19 cellular contexts compared by ENCODE assay signal in the genomic region with DNA sequence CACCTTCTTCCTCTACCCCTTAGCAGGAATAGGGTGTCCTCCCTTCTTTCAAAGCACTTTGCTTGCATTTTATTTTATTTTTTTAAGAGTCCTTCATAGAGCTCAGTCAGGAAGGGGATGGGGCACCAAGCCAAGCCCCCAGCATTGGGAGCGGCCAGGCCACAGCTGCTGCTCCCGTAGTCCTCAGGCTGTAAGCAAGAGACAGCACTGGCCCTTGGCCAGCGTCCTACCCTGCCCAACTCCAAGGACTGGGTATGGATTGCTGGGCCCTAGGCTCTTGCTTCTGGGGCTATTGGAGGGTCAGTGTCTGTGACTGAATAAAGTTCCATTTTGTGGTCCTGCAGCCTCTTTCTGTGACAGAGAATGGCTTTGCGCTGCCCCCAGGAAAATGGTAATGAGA. TPM values are rescaled to one million over a fixed set of nuclear protein-coding genes. Genes with fewer than 3 reads are reported as not detected.
DNase-seq lines count a peak whose midpoint lies in the region; ATAC-seq and TF ChIP-seq lines count a peak whose summit lies in the region.
"Had no signal": no experiment of that assay in that cellular context is flagged by ENCODE, and none has a peak within 500 bp of the region (broad histone marks: within the 10 kb centered on the region; RNA-seq: fewer than 3 reads in every experiment).

No MANE protein-coding gene starts in this region.

- H3K9me3 Mint-ChIP-seq in MCF 10A (ENCODE audit: unreplicated experiment) (no peaks in the 10 kb centered on the region), WTC11 (no peaks in the 10 kb centered on the region), mesothelial cell of epicardium (no peaks in the 10 kb centered on the region)

- H3K4me3 ChIP-seq in breast epithelium: no peak overlapping the region
- no peak overlapping the region for H3K4me3 ChIP-seq in thyroid gland (replicated peaks in 1 of 3)
- H3K4me3 ChIP-seq: dorsolateral prefrontal cortex, Peyer's patch, tibial nerve had no signal

- TF ChIP-seq CTCF in breast epithelium (IDR thresholded peaks at IDR 0.05) (no peak), MCF 10A (IDR thresholded peaks at IDR 0.05; ENCODE audit: unreplicated experiment) (no peak), WTC11 (IDR thresholded peaks at IDR 0.05) (no peak), mesothelial cell of epicardium (IDR thresholded peaks at IDR 0.05; ENCODE audit: unreplicated experiment) (no peak), thyroid gland (IDR thresholded peaks at IDR 0.05) (no peak), GM13977 (IDR thresholded peaks at IDR 0.05; ENCODE audit: extremely low read depth, insufficient read depth, missing control alignments) (no peak)

- H3K4me3 Mint-ChIP-seq in MCF 10A (ENCODE audit: unreplicated experiment) (no peak overlapping the region), WTC11 (peak overlapping the region; percentile 28), mesothelial cell of epicardium (no peak overlapping the region)

- no peaks in the 10 kb centered on the region for H3K4me1 ChIP-seq in breast epithelium
- peaks cover 13 to 18% of the 10 kb centered on the region in 2 donors for H3K4me1 ChIP-seq in thyroid gland

- intact Hi-C loops in breast epithelium (cut with DNase I; ENCODE audit: low total_unique reads): no loop called here
- intact Hi-C loops in MCF 10A (cut with micrococcal nuclease): no loop called here
- intact Hi-C loops in thyroid gland (cut with DNase I): no loop called here

- H3K27ac Mint-ChIP-seq in MCF 10A (ENCODE audit: low read depth, unreplicated experiment): no peak overlapping the region
- H3K27ac Mint-ChIP-seq in WTC11: peak overlapping the region; percentile 92
- peak overlapping the region; percentile 76 for H3K27ac Mint-ChIP-seq in mesothelial cell of epicardium

- H3K27me3 Mint-ChIP-seq in MCF 10A (ENCODE audit: insufficient read depth, unreplicated experiment): no peaks in the 10 kb centered on the region
- no peaks in the 10 kb centered on the region for H3K27me3 Mint-ChIP-seq in WTC11 (ENCODE audit: low read depth)
- no peaks in the 10 kb centered on the region for H3K27me3 Mint-ChIP-seq in mesothelial cell of epicardium (ENCODE audit: low read depth)

- H3K36me3 Mint-ChIP-seq in MCF 10A (ENCODE audit: insufficient read depth, unreplicated experiment) (peaks cover 72% of the 10 kb centered on the region), WTC11 (peaks cover 32% of the 10 kb centered on the region), mesothelial cell of epicardium (peaks cover 23% of the 10 kb centered on the region)

- no TSS peak for BruUV-seq in MCF 10A (replicated peaks; lab: Mats Ljungman, UMichigan)

- TF ChIP-seq POLR2A in breast epithelium (IDR thresholded peaks at IDR 0.05): no peak
- no peak for TF ChIP-seq POLR2A in thyroid gland (IDR thresholded peaks at IDR 0.05)

- ATAC-seq in WTC11 (no peak), HG02973 (IDR thresholded peaks at IDR 0.05; ENCODE audit: unreplicated experiment) (no peak)

- H3K4me1 Mint-ChIP-seq in MCF 10A (ENCODE audit: insufficient read depth, unreplicated experiment) (peaks cover 11% of the 10 kb centered on the region), WTC11 (peaks cover 26% of the 10 kb centered on the region), mesothelial cell of epicardium (peaks cover 23% of the 10 kb centered on the region)

- peaks cover 10% of the 10 kb centered on the region for H3K36me3 ChIP-seq in breast epithelium
- peaks cover 29 to 31% of the 10 kb centered on the region in 2 donors for H3K36me3 ChIP-seq in thyroid gland

- POLR2A ChIA-PET in MCF 10A (lab: Yijun Ruan, JAX): interaction anchor here (0.6 to 1.7 kb wide), 4 partner anchors 8 to 133 kb away, joined by 3 to 6 read pairs (median 4); partner anchors contain the start of gene SLC25A39
- POLR2A ChIA-PET in WTC11 (lab: Charles Lee): interaction anchor here (0.6 to 1.6 kb wide), 2 partner anchors 30 to 91 kb away, joined by 4 read pairs; no protein-coding TSS in a partner anchor

- peak overlapping the region; percentile 62 to 76 for H3K27ac ChIP-seq in breast epithelium
- peak overlapping the region in 1 of 3 donors; percentile 33 for H3K27ac ChIP-seq in thyroid gland

- DNase-seq in breast epithelium (ENCODE audit: low spot score in 2 of 2) (no peak), MCF 10A (ENCODE audit: unreplicated experiment) (no peak), WTC11 (ENCODE audit: low spot score) (no peak), mesothelial cell of epicardium (ENCODE audit: low spot score in 2 of 2, unreplicated experiment in 2 of 2) (no peak), thyroid gland (peak; percentile 76 to 77), GM13977 (ENCODE audit: low spot score) (no peak), ACHN (no peak)
- DNase-seq: activated CD4-positive, CD25-positive, alpha-beta regulatory T cell treated with anti-CD3 and anti-CD28 coated beads, Interleukin-2, amount 50 U/mL, for 72 hours; activated T-cell treated with anti-CD3 and anti-CD28 coated beads, Interleukin-2, amount 50 U/mL, for 1 hour; aorta; DMS79 treated with DMSO at 0.1 percent for 48 hours; dorsolateral prefrontal cortex; NCI-H2081 treated with DMSO at 0.1 percent for 48 hours; NCI-H774; Peyer's patch; stimulated activated CD4-positive, alpha-beta T cell treated with anti-CD3 and anti-CD28 coated beads, Interleukin-2, amount 100 ng/mL, for 24 hours; T-helper 1 cell had no signal

- 48 to 63% methylated on average over 4 of the region's 4 CpGs for WGBS in thyroid gland, 2 donors

- H3K9me3 ChIP-seq in breast epithelium (no peaks in the 10 kb centered on the region), thyroid gland (no peaks in the 10 kb centered on the region)
- H3K9me3 ChIP-seq: Peyer's patch, tibial nerve had no signal

- in situ Hi-C loops in GM13977 (cut with MboI; ENCODE audit: low pct_unique_long_range_greater_than_20kb, low sequenced_read_pairs, unreplicated experiment) (no loop called here), ACHN (cut with HindIII; ENCODE audit: low pct_ligation_motif_present, low pct_unique_long_range_greater_than_20kb, low sequenced_read_pairs) (no loop called here)

- CTCF ChIA-PET in MCF 10A (lab: Yijun Ruan, JAX): interaction anchor here (1.4 kb wide), 1 partner anchor 18 kb away, joined by 4 read pairs; no protein-coding TSS in a partner anchor
- CTCF ChIA-PET in WTC11 (lab: Charles Lee): interaction anchor here (0.9 to 2.4 kb wide), 8 partner anchors 13 to 160 kb away, joined by 3 to 7 read pairs (median 4); no protein-coding TSS in a partner anchor

- H3K27me3 ChIP-seq in breast epithelium (no peaks in the 10 kb centered on the region), thyroid gland (no peaks in the 10 kb centered on the region)
- H3K27me3 ChIP-seq: dorsolateral prefrontal cortex, Peyer's patch, tibial nerve had no signal

TF ChIP-seq in WTC11, 78 proteins besides CTCF, POLR2A, EP300 and RAD21 (continues in another document):
- no peak for TF ChIP-seq TEAD4 (CRISPR knock-in tag; IDR thresholded peaks at IDR 0.05)
- TF ChIP-seq SOX15 (CRISPR knock-in tag; IDR thresholded peaks at IDR 0.05): no peak
- TF ChIP-seq ZNF219 (CRISPR knock-in tag; IDR thresholded peaks at IDR 0.05; ENCODE audit: borderline replicate concordance): no peak
- TF ChIP-seq, protein P1, sequence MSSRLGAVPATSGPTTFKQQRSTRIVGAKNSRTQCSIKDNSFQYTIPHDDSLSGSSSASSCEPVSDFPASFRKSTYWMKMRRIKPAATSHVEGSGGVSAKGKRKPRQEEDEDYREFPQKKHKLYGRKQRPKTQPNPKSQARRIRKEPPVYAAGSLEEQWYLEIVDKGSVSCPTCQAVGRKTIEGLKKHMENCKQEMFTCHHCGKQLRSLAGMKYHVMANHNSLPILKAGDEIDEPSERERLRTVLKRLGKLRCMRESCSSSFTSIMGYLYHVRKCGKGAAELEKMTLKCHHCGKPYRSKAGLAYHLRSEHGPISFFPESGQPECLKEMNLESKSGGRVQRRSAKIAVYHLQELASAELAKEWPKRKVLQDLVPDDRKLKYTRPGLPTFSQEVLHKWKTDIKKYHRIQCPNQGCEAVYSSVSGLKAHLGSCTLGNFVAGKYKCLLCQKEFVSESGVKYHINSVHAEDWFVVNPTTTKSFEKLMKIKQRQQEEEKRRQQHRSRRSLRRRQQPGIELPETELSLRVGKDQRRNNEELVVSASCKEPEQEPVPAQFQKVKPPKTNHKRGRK (CRISPR knock-in tag; IDR thresholded peaks at IDR 0.05; ENCODE audit: borderline replicate concordance): no peak
- no peak for TF ChIP-seq ZNF317 (CRISPR knock-in tag; IDR thresholded peaks at IDR 0.05; ENCODE audit: borderline replicate concordance, low read depth)
- no peak for TF ChIP-seq NFATC4 (CRISPR knock-in tag; IDR thresholded peaks at IDR 0.05)
- no peak for TF ChIP-seq KAT7 (CRISPR knock-in tag; IDR thresholded peaks at IDR 0.05; ENCODE audit: borderline replicate concordance)
- no peak for TF ChIP-seq NR2C2 (CRISPR knock-in tag; IDR thresholded peaks at IDR 0.05)
- no peak for TF ChIP-seq NFYB (CRISPR knock-in tag; conservative IDR thresholded peaks at IDR 0.05; ENCODE audit: low read depth)
- no peak for TF ChIP-seq TCF7 (CRISPR knock-in tag; IDR thresholded peaks at IDR 0.05; ENCODE audit: low read depth)
- TF ChIP-seq NR3C1 (CRISPR knock-in tag; conservative IDR thresholded peaks at IDR 0.05; ENCODE audit: low read depth): no peak

RNA-seq across cellular contexts. Expression of gene TMUB2, which starts 4.6 kb away (rescaled TPM):
- total RNA-seq in breast epithelium (10 to 100 TPM; 36.0 to 52.0 (median 40.6) TPM), MCF 10A (2022) (26.5 and 37.7 TPM in 2 replicates), WTC11 (2021) (21.9 to 26.9 TPM (median 25.3 TPM) in 3 replicates), mesothelial cell of epicardium (35.7 to 39.0 TPM (median 37.0 TPM) in 3 replicates), thyroid gland (10 to 100 TPM; 30.6 to 50.5 (median 44.6) TPM)

RNA-seq across cellular contexts. Expression of gene ATXN7L3, which starts 8.3 kb away (rescaled TPM):
- total RNA-seq in breast epithelium: 10 to 100 TPM; 34.7 to 45.8 (median 38.3) TPM
- total RNA-seq in MCF 10A (2022): 65.7 and 74.8 TPM in 2 replicates
- total RNA-seq in WTC11 (2021): 113 to 124 TPM (median 114 TPM) in 3 replicates
- 132 to 143 TPM (median 137 TPM) in 3 replicates for total RNA-seq in mesothelial cell of epicardium
- total RNA-seq in thyroid gland: 10 to 100 TPM; 52.4 to 64.5 (median 58.0) TPM

RNA-seq across cellular contexts. Expression of gene ASB16, which starts 20.9 kb away (rescaled TPM):
- total RNA-seq in breast epithelium (under 1 TPM in 2 of 3 donors, not detected in 1; 0.29 to 0.33 TPM), MCF 10A (2022) (not detected in 2 replicates), WTC11 (2021) (0.11 to 0.23 TPM (median 0.14 TPM) in 3 replicates), mesothelial cell of epicardium (0.14 to 0.16 TPM in 2 of 3 replicates, not detected in the other), thyroid gland (1 to 10 TPM; 1.4 to 2.4 (median 1.7) TPM)

RNA-seq across cellular contexts. Expression of gene UBTF, which starts 28.1 kb away (rescaled TPM):
- total RNA-seq in breast epithelium: 10 to 100 TPM; 50.1 to 65.1 (median 60.6) TPM
- 71.4 and 79.7 TPM in 2 replicates for total RNA-seq in MCF 10A (2022)
- total RNA-seq in WTC11 (2021): 69.5 to 77.1 TPM (median 75.9 TPM) in 3 replicates
- 113 to 120 TPM (median 119 TPM) in 3 replicates for total RNA-seq in mesothelial cell of epicardium
- total RNA-seq in thyroid gland: 10 to 100 TPM; 63.6 to 97.4 (median 89.5) TPM

RNA-seq across cellular contexts. Expression of gene HROB, which starts 49.7 kb away (rescaled TPM):
- total RNA-seq in breast epithelium (1 to 10 TPM; 1.2 to 2.1 (median 1.6) TPM), MCF 10A (2022) (5.4 and 6.7 TPM in 2 replicates), WTC11 (2021) (22.4 to 23.9 TPM (median 23.7 TPM) in 3 replicates), mesothelial cell of epicardium (6.0 to 6.4 TPM (median 6.2 TPM) in 3 replicates), thyroid gland (1 to 10 TPM in 1 of 4 donors, under 1 TPM in 3; 0.20 to 1.1 (median 0.30) TPM)

Comparison
In these comparisons a context has a peak if more than half of its experiments do, and no peak if none do; other contexts are left out.
1. DNase-seq: peak in thyroid gland (2 of 2); none in breast epithelium (0 of 2), MCF 10A (single experiment), WTC11 (single experiment), mesothelial cell of epicardium (0 of 2), GM13977 (single experiment) and ACHN (single experiment).